16 cellular contexts compared by ENCODE assay signal in the genomic region with DNA sequence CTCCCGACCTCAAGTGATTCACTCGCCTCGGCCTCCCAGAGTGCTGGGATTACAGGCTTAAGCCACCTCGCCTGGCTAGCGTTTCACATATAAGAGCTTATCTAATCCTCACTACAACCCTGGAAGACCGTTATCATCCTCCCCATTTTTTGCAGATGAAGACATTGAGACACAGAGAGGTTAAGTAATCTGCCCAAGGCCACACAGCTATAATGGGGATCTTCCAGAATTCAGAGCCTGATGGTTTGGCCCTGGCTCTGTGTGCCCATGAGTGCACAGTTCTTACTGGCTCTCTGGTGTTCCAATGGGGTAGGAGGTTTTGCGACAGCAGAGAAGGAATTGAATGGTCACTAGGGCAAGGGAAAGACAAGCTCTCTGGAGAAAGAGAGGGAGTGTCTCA. TPM values are rescaled to one million over a fixed set of nuclear protein-coding genes. Genes with fewer than 3 reads are reported as not detected.
DNase-seq lines count a peak whose midpoint lies in the region; ATAC-seq and TF ChIP-seq lines count a peak whose summit lies in the region.
"Had no signal": no experiment of that assay in that cellular context is flagged by ENCODE, and none has a peak within 500 bp of the region (broad histone marks: within the 10 kb centered on the region; RNA-seq: fewer than 3 reads in every experiment).

No MANE protein-coding gene starts in this region.

- no peak for TF ChIP-seq POLR2A in breast epithelium (IDR thresholded peaks at IDR 0.05)

- TF ChIP-seq CTCF in HEK293 (tag by site-specific recombination; IDR thresholded peaks at IDR 0.05) (no peak), breast epithelium (IDR thresholded peaks at IDR 0.05) (no peak), left ventricle myocardium inferior (IDR thresholded peaks at IDR 0.05; ENCODE audit: borderline replicate concordance) (no peak)

- H3K27ac ChIP-seq in HEK293 (ENCODE audit: extremely low read depth, low read depth, low read length) (no peak overlapping the region), breast epithelium (no peak overlapping the region), left ventricle myocardium inferior (replicated peaks) (no peak overlapping the region)
- H3K27ac ChIP-seq: 22Rv1; BLaER1 treated with 17β-estradiol and CSF1 and Interleukin-3, amounts not matched to agents 10 nM and 100 nM had no signal

- ATAC-seq in GM21825 (IDR thresholded peaks at IDR 0.05; ENCODE audit: unreplicated experiment), result no peak
- ATAC-seq: GM12878 had no signal

- peaks cover 0 to 45% of the 10 kb centered on the region in 2 donors for H3K27me3 ChIP-seq in breast epithelium
- H3K27me3 ChIP-seq in left ventricle myocardium inferior (ENCODE audit: low read depth), result peaks cover 92% of the 10 kb centered on the region

- DNase-seq in NCI-H82 (lab: John Stamatoyannopoulos, UW) (peak; percentile 22), NCI-H82 treated with DMSO at 0.1 percent for 48 hours (lab: John Stamatoyannopoulos, UW; ENCODE audit: unreplicated experiment) (no peak), amniotic epithelial cell (ENCODE audit: low read depth) (peak; percentile 48), breast epithelium (ENCODE audit: low spot score in 2 of 2) (no peak), left ventricle myocardium inferior (no peak)
- DNase-seq: CD8-positive, alpha-beta memory T cell; COR-L47; DMS 273 treated with DMSO at 0.1 percent for 48 hours; DMS53; DND-41; EL had no signal

- intact Hi-C loops in breast epithelium (cut with DNase I; ENCODE audit: low total_unique reads), result loop anchor here (5.0 to 10.0 kb wide), 2 partner anchors 225 to 322 kb away; no protein-coding TSS in a partner anchor
- intact Hi-C loops in left ventricle myocardium inferior (cut with micrococcal nuclease), result loop anchor here (5.0 kb wide), 2 partner anchors 217 to 317 kb away; no protein-coding TSS in a partner anchor

- H3K36me3 ChIP-seq in HEK293 (ENCODE audit: control insufficient read depth in 2 of 2, insufficient read depth in 1 of 2, low read length in 2 of 2) (no peaks in the 10 kb centered on the region), breast epithelium (no peaks in the 10 kb centered on the region), left ventricle myocardium inferior (no peaks in the 10 kb centered on the region)
- H3K36me3 ChIP-seq: BLaER1 treated with 17β-estradiol and CSF1 and Interleukin-3, amounts not matched to agents 10 nM and 100 nM had no signal

- no peaks in the 10 kb centered on the region for H3K9me3 ChIP-seq in HEK293 (ENCODE audit: control insufficient read depth, insufficient read depth, low read depth, low read length)
- no peaks in the 10 kb centered on the region for H3K9me3 ChIP-seq in breast epithelium
- no peaks in the 10 kb centered on the region for H3K9me3 ChIP-seq in left ventricle myocardium inferior (replicated peaks)

- no peak overlapping the region for H3K4me3 ChIP-seq in HEK293 (ENCODE audit: low read depth, low read length)
- H3K4me3 ChIP-seq in breast epithelium, result no peak overlapping the region
- no peak overlapping the region for H3K4me3 ChIP-seq in left ventricle myocardium inferior
- H3K4me3 ChIP-seq: BLaER1 treated with 17β-estradiol and CSF1 and Interleukin-3, amounts not matched to agents 10 nM and 100 nM; GM12878 had no signal

- CTCF ChIA-PET in HEK293 (lab: Yijun Ruan, JAX), result interaction anchor here (0.5 to 11.3 kb wide), 22 partner anchors 14 to 469 kb away, joined by 3 to 341 read pairs (median 6); partner anchors contain the start of gene KCTD15

- POLR2A ChIA-PET in HEK293 (lab: Yijun Ruan, JAX), result no interaction called here

- H3K4me1 ChIP-seq in HEK293 (ENCODE audit: control insufficient read depth, insufficient read depth, low read length) (peaks cover 4% of the 10 kb centered on the region), breast epithelium (no peaks in the 10 kb centered on the region), left ventricle myocardium inferior (peaks cover 16% of the 10 kb centered on the region)

TF ChIP-seq in HEK293, 187 proteins besides CTCF, POLR2A, EP300 and RAD21:
- peak; percentile 95; the same call in 1 of the 2 replicates for TF ChIP-seq ZNF768 (tag by site-specific recombination; IDR thresholded peaks at IDR 0.05)
- no peak for TF ChIP-seq ZNF747 (tag by site-specific recombination; IDR thresholded peaks at IDR 0.05)

RNA-seq across cellular contexts. Expression of gene KCTD15, which starts 16.8 kb away (rescaled TPM):
- total RNA-seq in breast epithelium, result 10 to 100 TPM; 14.6 to 52.4 (median 36.1) TPM
- 9.9 TPM for total RNA-seq in left ventricle myocardium inferior
- total RNA-seq: GM12878 had no signal

Comparison
In these comparisons a context has a peak if more than half of its experiments do, and no peak if none do; other contexts are left out.
1. DNase-seq: peak in NCI-H82 (single experiment) and amniotic epithelial cell (single experiment); none in NCI-H82 treated with DMSO at 0.1 percent for 48 hours (single experiment), breast epithelium (0 of 2) and left ventricle myocardium inferior (single experiment).